Comparison of ENCODE assay signal across 11 cellular contexts in genomic region chr16:54856871-54857270, GRCh38.
"Had no signal": no experiment of that assay in that cellular context is flagged by ENCODE, and none has a peak within 500 bp of the region (broad histone marks: within the 10 kb centered on the region; RNA-seq: fewer than 3 reads in every experiment).

No MANE protein-coding gene starts in this region.

- H3K9ac ChIP-seq: GM23248, KMS-11 had no signal

- H3K4me3 ChIP-seq: GM23248 had no signal

- H3K4me2 ChIP-seq: KMS-11 had no signal

- DNase-seq: GM23248, GOT3, H9, HCEC 1CT, HFFc6, IMR-90, Karpas-422, KBM-7 had no signal

- H3K27ac ChIP-seq: GM23248, HL-60, KMS-11 had no signal

- FAIRE-seq: H54 had no signal

- H2AFZ ChIP-seq: GM23248 had no signal
